In the genomic region with DNA sequence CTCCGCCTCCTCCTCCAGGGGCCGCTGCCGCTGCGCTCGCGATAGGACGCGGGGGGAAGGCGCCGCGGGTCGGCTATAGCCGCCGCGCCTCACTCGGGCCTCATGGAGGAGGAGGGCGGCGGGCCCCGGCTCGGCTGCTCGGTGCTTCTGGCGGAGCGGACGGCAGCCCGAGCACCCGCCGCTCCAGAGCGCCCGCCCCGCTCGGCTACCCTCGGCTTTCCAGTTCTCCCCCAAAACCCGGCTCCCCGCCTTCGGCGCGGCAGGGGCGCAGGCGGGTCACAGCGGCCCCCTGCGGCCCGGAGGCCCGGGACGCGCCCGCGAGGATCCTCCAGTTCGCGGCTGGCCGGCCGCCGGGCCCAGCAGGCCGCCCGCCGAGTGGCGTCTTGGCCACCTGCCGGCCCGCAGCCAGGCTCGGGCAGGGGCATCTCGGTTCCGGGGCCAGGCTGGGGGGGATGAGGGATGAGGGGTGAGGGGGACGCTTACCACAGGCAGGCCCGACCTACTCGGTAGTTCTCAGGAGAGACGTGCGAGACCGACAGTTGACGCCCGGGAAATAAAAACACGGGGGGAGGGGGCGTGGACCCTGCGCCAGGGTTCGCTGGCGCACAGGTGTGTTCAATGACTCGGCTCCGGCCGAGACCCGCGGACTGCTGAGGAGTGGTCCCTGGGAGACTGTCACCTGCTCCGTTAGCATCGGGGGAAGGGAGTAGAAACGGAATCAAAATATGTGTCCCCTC, we compare ENCODE assay signal across 1 cellular context.
TF ChIP-seq lines count a peak whose summit lies in the region.

A gene with protein sequence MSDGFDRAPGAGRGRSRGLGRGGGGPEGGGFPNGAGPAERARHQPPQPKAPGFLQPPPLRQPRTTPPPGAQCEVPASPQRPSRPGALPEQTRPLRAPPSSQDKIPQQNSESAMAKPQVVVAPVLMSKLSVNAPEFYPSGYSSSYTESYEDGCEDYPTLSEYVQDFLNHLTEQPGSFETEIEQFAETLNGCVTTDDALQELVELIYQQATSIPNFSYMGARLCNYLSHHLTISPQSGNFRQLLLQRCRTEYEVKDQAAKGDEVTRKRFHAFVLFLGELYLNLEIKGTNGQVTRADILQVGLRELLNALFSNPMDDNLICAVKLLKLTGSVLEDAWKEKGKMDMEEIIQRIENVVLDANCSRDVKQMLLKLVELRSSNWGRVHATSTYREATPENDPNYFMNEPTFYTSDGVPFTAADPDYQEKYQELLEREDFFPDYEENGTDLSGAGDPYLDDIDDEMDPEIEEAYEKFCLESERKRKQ (minus strand): TSS at position 221 of the 737 bp plus-strand sequence. CDS start 231 bp downstream, outside the sequence.

TF ChIP-seq in HEK293, 187 proteins besides CTCF, POLR2A, EP300 and RAD21 (continued from another document and continues in another):
- TF ChIP-seq ZNF768 (tag by site-specific recombination; IDR thresholded peaks at IDR 0.05) (no peak), ZNF221 (tag by site-specific recombination; IDR thresholded peaks at IDR 0.05; ENCODE audit: borderline replicate concordance) (no peak), ZNF777 (tag by site-specific recombination; IDR thresholded peaks at IDR 0.05; ENCODE audit: borderline replicate concordance) (no peak), ZNF24 (tag by site-specific recombination; IDR thresholded peaks at IDR 0.05) (no peak), ZNF747 (tag by site-specific recombination; IDR thresholded peaks at IDR 0.05) (no peak), ZNF146 (tag by site-specific recombination; IDR thresholded peaks at IDR 0.05) (no peak), ZNF335 (tag by site-specific recombination; conservative IDR thresholded peaks at IDR 0.05) (peak; percentile 64), ZEB2 (tag by site-specific recombination; IDR thresholded peaks at IDR 0.05) (peak; percentile 64), ZNF37A (tag by site-specific recombination; IDR thresholded peaks at IDR 0.05) (no peak), ZBTB8A (tag by site-specific recombination; IDR thresholded peaks at IDR 0.05) (no peak), IKZF3 (tag by site-specific recombination; IDR thresholded peaks at IDR 0.05) (0 out of 2 replicates have a peak, but pooled peaks have one; percentile 28), ZNF211 (tag by site-specific recombination; IDR thresholded peaks at IDR 0.05; ENCODE audit: low read depth) (no peak), ZNF354C (tag by site-specific recombination; IDR thresholded peaks at IDR 0.05; ENCODE audit: borderline replicate concordance, low read depth) (no peak), ZNF426 (tag by site-specific recombination; IDR thresholded peaks at IDR 0.05) (no peak), OSR2 (tag by site-specific recombination; IDR thresholded peaks at IDR 0.05) (no peak), SP3 (tag by site-specific recombination; IDR thresholded peaks at IDR 0.05) (no peak; the same call in 1 of the 2 replicates), ZNF350 (tag by site-specific recombination; IDR thresholded peaks at IDR 0.05) (no peak), KLF1 (tag by site-specific recombination; IDR thresholded peaks at IDR 0.05) (no peak), ZNF670 (tag by site-specific recombination; IDR thresholded peaks at IDR 0.05; ENCODE audit: low read depth) (no peak), ZNF510 (tag by site-specific recombination; IDR thresholded peaks at IDR 0.05; ENCODE audit: insufficient replicate concordance) (no peak), ZNF473 (tag by site-specific recombination; IDR thresholded peaks at IDR 0.05) (no peak), ZNF76 (tag by site-specific recombination; IDR thresholded peaks at IDR 0.05; ENCODE audit: borderline replicate concordance, low read depth) (0 out of 2 replicates have a peak, but pooled peaks have one; percentile 7), ZSCAN16 (tag by site-specific recombination; IDR thresholded peaks at IDR 0.05) (no peak), ZSCAN30 (tag by site-specific recombination; IDR thresholded peaks at IDR 0.05) (peak; percentile 57), ZFHX2 (tag by site-specific recombination; conservative IDR thresholded peaks at IDR 0.05) (peak; percentile 61), MYNN (tag by site-specific recombination; IDR thresholded peaks at IDR 0.05; ENCODE audit: borderline replicate concordance) (no peak), ZNF132 (tag by site-specific recombination; IDR thresholded peaks at IDR 0.05; ENCODE audit: borderline replicate concordance) (no peak), ZBTB7A (tag by site-specific recombination; IDR thresholded peaks at IDR 0.05; ENCODE audit: low read depth) (no peak), WT1 (tag by site-specific recombination; IDR thresholded peaks at IDR 0.05) (no peak), ZNF202 (tag by site-specific recombination; IDR thresholded peaks at IDR 0.05; ENCODE audit: borderline replicate concordance) (no peak)
- TF ChIP-seq, protein P1, sequence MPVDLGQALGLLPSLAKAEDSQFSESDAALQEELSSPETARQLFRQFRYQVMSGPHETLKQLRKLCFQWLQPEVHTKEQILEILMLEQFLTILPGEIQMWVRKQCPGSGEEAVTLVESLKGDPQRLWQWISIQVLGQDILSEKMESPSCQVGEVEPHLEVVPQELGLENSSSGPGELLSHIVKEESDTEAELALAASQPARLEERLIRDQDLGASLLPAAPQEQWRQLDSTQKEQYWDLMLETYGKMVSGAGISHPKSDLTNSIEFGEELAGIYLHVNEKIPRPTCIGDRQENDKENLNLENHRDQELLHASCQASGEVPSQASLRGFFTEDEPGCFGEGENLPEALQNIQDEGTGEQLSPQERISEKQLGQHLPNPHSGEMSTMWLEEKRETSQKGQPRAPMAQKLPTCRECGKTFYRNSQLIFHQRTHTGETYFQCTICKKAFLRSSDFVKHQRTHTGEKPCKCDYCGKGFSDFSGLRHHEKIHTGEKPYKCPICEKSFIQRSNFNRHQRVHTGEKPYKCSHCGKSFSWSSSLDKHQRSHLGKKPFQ (tag by site-specific recombination; IDR thresholded peaks at IDR 0.05) = no peak
- TF ChIP-seq, protein P2, sequence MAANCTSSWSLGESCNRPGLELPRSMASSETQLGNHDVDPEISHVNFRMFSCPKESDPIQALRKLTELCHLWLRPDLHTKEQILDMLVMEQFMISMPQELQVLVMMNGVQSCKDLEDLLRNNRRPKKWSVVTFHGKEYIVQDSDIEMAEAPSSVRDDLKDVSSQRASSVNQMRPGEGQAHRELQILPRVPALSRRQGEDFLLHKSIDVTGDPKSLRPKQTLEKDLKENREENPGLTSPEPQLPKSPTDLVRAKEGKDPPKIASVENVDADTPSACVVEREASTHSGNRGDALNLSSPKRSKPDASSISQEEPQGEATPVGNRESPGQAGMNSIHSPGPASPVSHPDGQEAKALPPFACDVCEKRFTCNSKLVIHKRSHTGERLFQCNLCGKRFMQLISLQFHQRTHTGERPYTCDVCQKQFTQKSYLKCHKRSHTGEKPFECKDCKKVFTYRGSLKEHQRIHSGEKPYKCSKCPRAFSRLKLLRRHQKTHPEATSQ (tag by site-specific recombination; IDR thresholded peaks at IDR 0.05) = peak; percentile 13; the same call in 1 of the 2 replicates
- TF ChIP-seq, protein P3, sequence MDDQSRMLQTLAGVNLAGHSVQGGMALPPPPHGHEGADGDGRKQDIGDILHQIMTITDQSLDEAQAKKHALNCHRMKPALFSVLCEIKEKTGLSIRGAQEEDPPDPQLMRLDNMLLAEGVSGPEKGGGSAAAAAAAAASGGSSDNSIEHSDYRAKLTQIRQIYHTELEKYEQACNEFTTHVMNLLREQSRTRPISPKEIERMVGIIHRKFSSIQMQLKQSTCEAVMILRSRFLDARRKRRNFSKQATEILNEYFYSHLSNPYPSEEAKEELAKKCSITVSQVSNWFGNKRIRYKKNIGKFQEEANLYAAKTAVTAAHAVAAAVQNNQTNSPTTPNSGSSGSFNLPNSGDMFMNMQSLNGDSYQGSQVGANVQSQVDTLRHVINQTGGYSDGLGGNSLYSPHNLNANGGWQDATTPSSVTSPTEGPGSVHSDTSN (CRISPR knock-in tag; IDR thresholded peaks at IDR 0.05) = peak; percentile 52
- TF ChIP-seq, protein P4, sequence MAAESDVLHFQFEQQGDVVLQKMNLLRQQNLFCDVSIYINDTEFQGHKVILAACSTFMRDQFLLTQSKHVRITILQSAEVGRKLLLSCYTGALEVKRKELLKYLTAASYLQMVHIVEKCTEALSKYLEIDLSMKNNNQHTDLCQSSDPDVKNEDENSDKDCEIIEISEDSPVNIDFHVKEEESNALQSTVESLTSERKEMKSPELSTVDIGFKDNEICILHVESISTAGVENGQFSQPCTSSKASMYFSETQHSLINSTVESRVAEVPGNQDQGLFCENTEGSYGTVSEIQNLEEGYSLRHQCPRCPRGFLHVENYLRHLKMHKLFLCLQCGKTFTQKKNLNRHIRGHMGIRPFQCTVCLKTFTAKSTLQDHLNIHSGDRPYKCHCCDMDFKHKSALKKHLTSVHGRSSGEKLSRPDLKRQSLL (tag by site-specific recombination; IDR thresholded peaks at IDR 0.05) = no peak
- TF ChIP-seq, protein P5, sequence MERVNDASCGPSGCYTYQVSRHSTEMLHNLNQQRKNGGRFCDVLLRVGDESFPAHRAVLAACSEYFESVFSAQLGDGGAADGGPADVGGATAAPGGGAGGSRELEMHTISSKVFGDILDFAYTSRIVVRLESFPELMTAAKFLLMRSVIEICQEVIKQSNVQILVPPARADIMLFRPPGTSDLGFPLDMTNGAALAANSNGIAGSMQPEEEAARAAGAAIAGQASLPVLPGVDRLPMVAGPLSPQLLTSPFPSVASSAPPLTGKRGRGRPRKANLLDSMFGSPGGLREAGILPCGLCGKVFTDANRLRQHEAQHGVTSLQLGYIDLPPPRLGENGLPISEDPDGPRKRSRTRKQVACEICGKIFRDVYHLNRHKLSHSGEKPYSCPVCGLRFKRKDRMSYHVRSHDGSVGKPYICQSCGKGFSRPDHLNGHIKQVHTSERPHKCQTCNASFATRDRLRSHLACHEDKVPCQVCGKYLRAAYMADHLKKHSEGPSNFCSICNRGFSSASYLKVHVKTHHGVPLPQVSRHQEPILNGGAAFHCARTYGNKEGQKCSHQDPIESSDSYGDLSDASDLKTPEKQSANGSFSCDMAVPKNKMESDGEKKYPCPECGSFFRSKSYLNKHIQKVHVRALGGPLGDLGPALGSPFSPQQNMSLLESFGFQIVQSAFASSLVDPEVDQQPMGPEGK (tag by site-specific recombination; IDR thresholded peaks at IDR 0.05) = no peak; the same call in 1 of the 2 replicates
- TF ChIP-seq, protein P6, sequence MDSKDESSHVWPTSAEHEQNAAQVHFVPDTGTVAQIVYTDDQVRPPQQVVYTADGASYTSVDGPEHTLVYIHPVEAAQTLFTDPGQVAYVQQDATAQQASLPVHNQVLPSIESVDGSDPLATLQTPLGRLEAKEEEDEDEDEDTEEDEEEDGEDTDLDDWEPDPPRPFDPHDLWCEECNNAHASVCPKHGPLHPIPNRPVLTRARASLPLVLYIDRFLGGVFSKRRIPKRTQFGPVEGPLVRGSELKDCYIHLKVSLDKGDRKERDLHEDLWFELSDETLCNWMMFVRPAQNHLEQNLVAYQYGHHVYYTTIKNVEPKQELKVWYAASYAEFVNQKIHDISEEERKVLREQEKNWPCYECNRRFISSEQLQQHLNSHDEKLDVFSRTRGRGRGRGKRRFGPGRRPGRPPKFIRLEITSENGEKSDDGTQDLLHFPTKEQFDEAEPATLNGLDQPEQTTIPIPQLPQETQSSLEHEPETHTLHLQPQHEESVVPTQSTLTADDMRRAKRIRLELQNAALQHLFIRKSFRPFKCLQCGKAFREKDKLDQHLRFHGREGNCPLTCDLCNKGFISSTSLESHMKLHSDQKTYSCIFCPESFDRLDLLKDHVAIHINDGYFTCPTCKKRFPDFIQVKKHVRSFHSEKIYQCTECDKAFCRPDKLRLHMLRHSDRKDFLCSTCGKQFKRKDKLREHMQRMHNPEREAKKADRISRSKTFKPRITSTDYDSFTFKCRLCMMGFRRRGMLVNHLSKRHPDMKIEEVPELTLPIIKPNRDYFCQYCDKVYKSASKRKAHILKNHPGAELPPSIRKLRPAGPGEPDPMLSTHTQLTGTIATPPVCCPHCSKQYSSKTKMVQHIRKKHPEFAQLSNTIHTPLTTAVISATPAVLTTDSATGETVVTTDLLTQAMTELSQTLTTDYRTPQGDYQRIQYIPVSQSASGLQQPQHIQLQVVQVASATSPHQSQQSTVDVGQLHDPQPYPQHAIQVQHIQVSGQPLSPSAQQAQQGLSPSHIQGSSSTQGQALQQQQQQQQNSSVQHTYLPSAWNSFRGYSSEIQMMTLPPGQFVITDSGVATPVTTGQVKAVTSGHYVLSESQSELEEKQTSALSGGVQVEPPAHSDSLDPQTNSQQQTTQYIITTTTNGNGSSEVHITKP (tag by site-specific recombination; IDR thresholded peaks at IDR 0.05) = peak; percentile 67; the same call in 1 of the 2 replicates
- TF ChIP-seq, protein P7, sequence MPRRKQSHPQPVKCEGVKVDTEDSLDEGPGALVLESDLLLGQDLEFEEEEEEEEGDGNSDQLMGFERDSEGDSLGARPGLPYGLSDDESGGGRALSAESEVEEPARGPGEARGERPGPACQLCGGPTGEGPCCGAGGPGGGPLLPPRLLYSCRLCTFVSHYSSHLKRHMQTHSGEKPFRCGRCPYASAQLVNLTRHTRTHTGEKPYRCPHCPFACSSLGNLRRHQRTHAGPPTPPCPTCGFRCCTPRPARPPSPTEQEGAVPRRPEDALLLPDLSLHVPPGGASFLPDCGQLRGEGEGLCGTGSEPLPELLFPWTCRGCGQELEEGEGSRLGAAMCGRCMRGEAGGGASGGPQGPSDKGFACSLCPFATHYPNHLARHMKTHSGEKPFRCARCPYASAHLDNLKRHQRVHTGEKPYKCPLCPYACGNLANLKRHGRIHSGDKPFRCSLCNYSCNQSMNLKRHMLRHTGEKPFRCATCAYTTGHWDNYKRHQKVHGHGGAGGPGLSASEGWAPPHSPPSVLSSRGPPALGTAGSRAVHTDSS (tag by site-specific recombination; IDR thresholded peaks at IDR 0.05) = no peak
- TF ChIP-seq, protein P8, sequence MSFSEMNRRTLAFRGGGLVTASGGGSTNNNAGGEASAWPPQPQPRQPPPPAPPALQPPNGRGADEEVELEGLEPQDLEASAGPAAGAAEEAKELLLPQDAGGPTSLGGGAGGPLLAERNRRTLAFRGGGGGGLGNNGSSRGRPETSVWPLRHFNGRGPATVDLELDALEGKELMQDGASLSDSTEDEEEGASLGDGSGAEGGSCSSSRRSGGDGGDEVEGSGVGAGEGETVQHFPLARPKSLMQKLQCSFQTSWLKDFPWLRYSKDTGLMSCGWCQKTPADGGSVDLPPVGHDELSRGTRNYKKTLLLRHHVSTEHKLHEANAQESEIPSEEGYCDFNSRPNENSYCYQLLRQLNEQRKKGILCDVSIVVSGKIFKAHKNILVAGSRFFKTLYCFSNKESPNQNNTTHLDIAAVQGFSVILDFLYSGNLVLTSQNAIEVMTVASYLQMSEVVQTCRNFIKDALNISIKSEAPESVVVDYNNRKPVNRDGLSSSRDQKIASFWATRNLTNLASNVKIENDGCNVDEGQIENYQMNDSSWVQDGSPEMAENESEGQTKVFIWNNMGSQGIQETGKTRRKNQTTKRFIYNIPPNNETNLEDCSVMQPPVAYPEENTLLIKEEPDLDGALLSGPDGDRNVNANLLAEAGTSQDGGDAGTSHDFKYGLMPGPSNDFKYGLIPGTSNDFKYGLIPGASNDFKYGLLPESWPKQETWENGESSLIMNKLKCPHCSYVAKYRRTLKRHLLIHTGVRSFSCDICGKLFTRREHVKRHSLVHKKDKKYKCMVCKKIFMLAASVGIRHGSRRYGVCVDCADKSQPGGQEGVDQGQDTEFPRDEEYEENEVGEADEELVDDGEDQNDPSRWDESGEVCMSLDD (tag by site-specific recombination; IDR thresholded peaks at IDR 0.05) = no peak
